In genomic region chr20:38134427-38135281, GRCh38 we compare ENCODE assay signal across 12 cellular contexts. TPM values are rescaled to one million over a fixed set of nuclear protein-coding genes. Genes with fewer than 3 reads are reported as not detected.
DNase-seq lines count a peak whose midpoint lies in the region; ATAC-seq, FAIRE-seq and TF ChIP-seq lines count a peak whose summit lies in the region.
"Had no signal": no experiment of that assay in that cellular context is flagged by ENCODE, and none has a peak within 500 bp of the region (broad histone marks: within the 10 kb centered on the region; RNA-seq: fewer than 3 reads in every experiment).

No MANE protein-coding gene starts in this region.

- peaks cover 11% of the 10 kb centered on the region for H3K4me1 ChIP-seq in body of pancreas
- peaks cover 0 to 3% (median 0%) of the 10 kb centered on the region in 4 donors for H3K4me1 ChIP-seq in liver (ENCODE audit: control insufficient read depth in 4 of 4, insufficient read depth in 4 of 4, low read length in 3 of 4)
- H3K4me1 ChIP-seq: vagina had no signal

- ATAC-seq in Right ventricle myocardium superior (ENCODE audit: poor library complexity) (peak; percentile 2), Right ventricle myocardium inferior (no peak), body of pancreas (peak; percentile 43), GM18861 (IDR thresholded peaks at IDR 0.05; ENCODE audit: unreplicated experiment) (no peak)

- no peak overlapping the region for H3K9ac ChIP-seq in liver (ENCODE audit: low read depth in 1 of 2, low read length in 2 of 2)

- intact Hi-C loops in Right ventricle myocardium superior (cut with DNase I), result no loop called here
- intact Hi-C loops in Right ventricle myocardium inferior (cut with DNase I), result no loop called here
- intact Hi-C loops in body of pancreas (cut with DNase I), result no loop called here

- H3K27me3 ChIP-seq in body of pancreas (no peaks in the 10 kb centered on the region), liver (ENCODE audit: control insufficient read depth in 4 of 4, insufficient read depth in 4 of 4, low read length in 3 of 4) (no peaks in the 10 kb centered on the region)
- H3K27me3 ChIP-seq: vagina had no signal

- DNase-seq in Right ventricle myocardium superior, result no peak
- DNase-seq in Right ventricle myocardium inferior (ENCODE audit: missing footprints), result no peak
- DNase-seq in body of pancreas, result no peak
- no peak for DNase-seq in NCI-H2171 treated with DMSO at 0.1 percent for 48 hours (lab: John Stamatoyannopoulos, UW)
- no peak for DNase-seq in GM19239 (ENCODE audit: insufficient read length, low spot score)
- DNase-seq in GM10266 (ENCODE audit: extremely low spot score), result no peak
- DNase-seq: activated gamma-delta T cell treated with Interleukin-2 at 50 U/mL for 16 hours; head of caudate nucleus; stimulated activated CD4-positive, alpha-beta T cell treated with anti-CD3 and anti-CD28 coated beads, Interleukin-12 subunit alpha, Interleukin-12 subunit beta, amount 100 ng/mL, for 4 hours had no signal

- TF ChIP-seq POLR2A in body of pancreas (IDR thresholded peaks at IDR 0.05), result no peak

- H3K4me3 ChIP-seq in body of pancreas (no peak overlapping the region), liver (ENCODE audit: low read depth in 1 of 3, low read length in 3 of 3) (no peak overlapping the region)
- H3K4me3 ChIP-seq: vagina had no signal

- FAIRE-seq in GM19239 (lab: Jason Lieb, UNC), result no peak

- WGBS in body of pancreas, 2 donors, result 46 to 56% methylated on average over 9 of the region's 9 CpGs
- 64% methylated on average over 9 of the region's 9 CpGs for WGBS in liver

- TF ChIP-seq RAD21 in liver (IDR thresholded peaks at IDR 0.05), result no peak

- TF ChIP-seq CTCF in body of pancreas (IDR thresholded peaks at IDR 0.05) (no peak), liver (IDR thresholded peaks at IDR 0.05; ENCODE audit: low read depth, low read length, missing input control) (no peak), GM10266 (IDR thresholded peaks at IDR 0.05; ENCODE audit: control insufficient read depth, insufficient read depth, low read depth, missing control alignments) (no peak)

- H3K27ac ChIP-seq in body of pancreas, result peak overlapping the region in 2 of 4 donors; percentile 34 to 42
- peak overlapping the region in 1 of 2 donors; percentile 2 for H3K27ac ChIP-seq in liver (ENCODE audit: low read depth in 1 of 2, low read length in 2 of 2)
- H3K27ac ChIP-seq: vagina had no signal

- H3K9me3 ChIP-seq in body of pancreas (no peaks in the 10 kb centered on the region), liver (ENCODE audit: control insufficient read depth in 4 of 4, low read length in 3 of 4) (no peaks in the 10 kb centered on the region)
- H3K9me3 ChIP-seq: vagina had no signal

- H3K36me3 ChIP-seq in body of pancreas (replicated peaks in 1 of 2; ENCODE audit: insufficient read depth in 1 of 2, low read depth in 2 of 2), result no peaks in the 10 kb centered on the region
- peaks cover 25 to 99% (median 71%) of the 10 kb centered on the region in 4 donors for H3K36me3 ChIP-seq in liver (ENCODE audit: control insufficient read depth in 4 of 4, insufficient read depth in 3 of 4, low read depth in 1 of 4, low read length in 3 of 4)

TF ChIP-seq in liver, 16 proteins besides CTCF, POLR2A, EP300 and RAD21:
- TF ChIP-seq NR2F2 (IDR thresholded peaks at IDR 0.05) (peak; percentile 48), SP1 (IDR thresholded peaks at IDR 0.05) (no peak)

RNA-seq across cellular contexts. Expression of gene TGM2, which starts 30.4 kb away (rescaled TPM):
- total RNA-seq in Right ventricle myocardium superior, result 469 TPM
- total RNA-seq in Right ventricle myocardium inferior, result 581 TPM
- total RNA-seq in body of pancreas, result 10 to 100 TPM; 17.1 to 27.5 TPM
- 100 to 1,000 TPM; 120 to 260 TPM for total RNA-seq in liver
- 100 to 1,000 TPM; 106 to 375 TPM for polyA plus RNA-seq in liver

Comparison
In these comparisons a context has a peak if more than half of its experiments do, and no peak if none do; other contexts are left out.
1. ATAC-seq: peak in Right ventricle myocardium superior (single experiment) and body of pancreas (single experiment); none in Right ventricle myocardium inferior (single experiment) and GM18861 (single experiment).
2. RNA of gene TGM2, which starts 30.4 kb away (total RNA-seq): 581 TPM in Right ventricle myocardium inferior (single experiment), 469 TPM in Right ventricle myocardium superior (single experiment) and 120 to 260 TPM in liver; 17.1 to 27.5 TPM in body of pancreas; every median in the first group is over 4 times any median in the second.